Comparison of ENCODE assay signal across 8 cellular contexts in the genomic region with DNA sequence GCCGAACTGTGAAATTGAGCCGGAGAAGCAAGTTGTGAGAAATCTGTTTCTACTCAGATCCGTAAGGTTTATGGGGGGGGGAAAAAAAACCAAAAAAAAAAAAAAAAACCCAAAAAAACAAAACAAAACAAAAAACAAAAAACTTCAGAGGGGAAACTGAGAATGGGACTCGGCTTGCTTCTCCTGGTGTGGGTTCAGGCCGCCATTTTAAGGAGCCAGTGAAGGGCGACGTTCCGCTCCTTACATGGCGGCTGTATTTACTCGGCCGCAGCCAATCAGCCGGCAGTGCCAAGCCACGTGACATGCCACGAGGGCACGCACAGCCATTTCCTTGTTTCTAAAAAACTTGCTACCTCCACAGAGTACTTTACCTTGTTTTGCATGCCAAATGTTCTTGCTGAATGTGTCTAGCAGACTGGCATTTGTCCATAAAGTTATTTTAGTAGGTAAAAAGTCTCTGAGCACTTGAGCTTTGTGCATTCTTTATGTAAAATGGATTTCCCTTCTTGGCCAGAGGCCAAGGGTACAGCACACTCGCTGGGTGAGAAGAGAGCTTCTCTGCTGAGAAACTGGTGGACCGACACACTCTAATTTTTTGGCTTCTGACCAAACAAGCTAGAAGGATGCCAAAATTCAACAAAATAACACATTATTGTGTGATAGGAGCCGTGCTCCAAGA.
DNase-seq lines count a peak whose midpoint lies in the region; ATAC-seq and TF ChIP-seq lines count a peak whose summit lies in the region.

No MANE protein-coding gene starts in this region.

- no peaks in the 10 kb centered on the region for H3K9me3 Mint-ChIP-seq in activated T-cell treated with anti-CD3 and anti-CD28 coated beads, Interleukin-2, amount 50 U/mL, for 4 hours
- H3K9me3 Mint-ChIP-seq in natural killer cell = no peaks in the 10 kb centered on the region

- DNase-seq in DMS153 (lab: John Stamatoyannopoulos, UW) = peak; percentile 79
- DNase-seq in NCI-H510A treated with DMSO at 0.1 percent for 48 hours (lab: John Stamatoyannopoulos, UW) = peak; percentile 16
- peak; percentile 37 for DNase-seq in epidermal melanocyte (ENCODE audit: insufficient read length, low spot score)
- DNase-seq in mucosa of descending colon = peak; percentile 86 to 94 (median 88)
- no peak for DNase-seq in activated T-cell treated with anti-CD3 and anti-CD28 coated beads, Interleukin-2, amount 50 U/mL, for 4 hours
- DNase-seq in NCI-H82 treated with DMSO at 0.1 percent for 48 hours (lab: John Stamatoyannopoulos, UW; ENCODE audit: unreplicated experiment) = no peak
- DNase-seq in natural killer cell = no peak

- H3K36me3 ChIP-seq in mucosa of descending colon (ENCODE audit: low read depth) = no peaks in the 10 kb centered on the region

- ATAC-seq in mucosa of descending colon (peak; percentile 94), HG03025 (IDR thresholded peaks at IDR 0.05; ENCODE audit: low FRiP score, unreplicated experiment) (no peak), natural killer cell (no peak)
- no peak for ATAC-seq in activated T-cell treated with anti-CD3 and anti-CD28 coated beads, Interleukin-2, amount 50 U/mL, for 4 hours

- H3K36me3 Mint-ChIP-seq in activated T-cell treated with anti-CD3 and anti-CD28 coated beads, Interleukin-2, amount 50 U/mL, for 4 hours (ENCODE audit: insufficient read depth) = no peaks in the 10 kb centered on the region
- no peaks in the 10 kb centered on the region for H3K36me3 Mint-ChIP-seq in natural killer cell

- no peak overlapping the region for H3K27ac Mint-ChIP-seq in natural killer cell

- H3K27me3 Mint-ChIP-seq in activated T-cell treated with anti-CD3 and anti-CD28 coated beads, Interleukin-2, amount 50 U/mL, for 4 hours (ENCODE audit: low read depth) = no peaks in the 10 kb centered on the region
- peaks cover 19 to 54% of the 10 kb centered on the region in 2 donors for H3K27me3 Mint-ChIP-seq in natural killer cell (ENCODE audit: low read depth in 2 of 2)

- no peaks in the 10 kb centered on the region for H3K4me1 Mint-ChIP-seq in activated T-cell treated with anti-CD3 and anti-CD28 coated beads, Interleukin-2, amount 50 U/mL, for 4 hours (ENCODE audit: low read depth)
- H3K4me1 Mint-ChIP-seq in natural killer cell = peaks cover 0 to 5% of the 10 kb centered on the region in 2 donors

- no peaks in the 10 kb centered on the region for H3K9me3 ChIP-seq in mucosa of descending colon

- TF ChIP-seq CTCF in mucosa of descending colon (IDR thresholded peaks at IDR 0.05) (no peak), natural killer cell (IDR thresholded peaks at IDR 0.05) (no peak)

- H3K4me3 ChIP-seq in mucosa of descending colon = no peak overlapping the region

- no peak overlapping the region for H3K4me3 Mint-ChIP-seq in activated T-cell treated with anti-CD3 and anti-CD28 coated beads, Interleukin-2, amount 50 U/mL, for 4 hours
- H3K4me3 Mint-ChIP-seq in natural killer cell = no peak overlapping the region

- intact Hi-C loops in mucosa of descending colon (cut with DNase I, micrococcal nuclease) (loop anchor here in 1 of 2 donors (10.0 kb wide), 1 partner anchor 99 kb away; a partner anchor contains a TSS), natural killer cell (cut with micrococcal nuclease) (no loop called here)

- no peaks in the 10 kb centered on the region for H3K4me1 ChIP-seq in mucosa of descending colon (ENCODE audit: low read depth)

Comparison
In these comparisons a context has a peak if more than half of its experiments do, and no peak if none do; other contexts are left out.
1. DNase-seq: peak in DMS153 (single experiment), NCI-H510A treated with DMSO at 0.1 percent for 48 hours (single experiment), epidermal melanocyte (single experiment) and mucosa of descending colon (3 of 3); none in activated T-cell treated with anti-CD3 and anti-CD28 coated beads, Interleukin-2, amount 50 U/mL, for 4 hours (single experiment), NCI-H82 treated with DMSO at 0.1 percent for 48 hours (single experiment) and natural killer cell (single experiment).